20 cellular contexts compared by ENCODE assay signal in the genomic region with DNA sequence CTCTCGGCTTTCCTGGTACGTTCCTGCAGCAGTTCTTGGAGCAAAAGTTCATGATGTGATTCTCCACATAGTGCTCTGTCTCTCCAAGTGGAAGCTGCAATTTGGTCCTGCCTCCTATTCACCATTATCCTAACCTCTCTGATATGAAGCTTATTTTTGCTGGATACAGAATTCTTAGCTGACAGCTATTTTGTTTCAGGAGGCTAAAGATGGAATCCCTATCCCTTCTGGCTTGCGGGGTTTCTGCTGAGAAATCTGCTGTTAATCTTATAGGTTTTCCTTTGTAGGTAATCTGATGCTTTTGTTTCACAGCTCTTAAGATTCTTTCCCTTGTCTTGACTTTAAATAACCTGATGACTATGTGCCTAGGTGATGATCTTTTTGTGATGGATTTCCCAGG.
DNase-seq lines count a peak whose midpoint lies in the region; FAIRE-seq and TF ChIP-seq lines count a peak whose summit lies in the region.
"Had no signal": no experiment of that assay in that cellular context is flagged by ENCODE, and none has a peak within 500 bp of the region (broad histone marks: within the 10 kb centered on the region; RNA-seq: fewer than 3 reads in every experiment).

No MANE protein-coding gene starts in this region.

- POLR2A ChIA-PET in HEK293 (lab: Yijun Ruan, JAX): interaction anchor here (0.5 kb wide), 1 partner anchor 1210 kb away, joined by 3 read pairs; no protein-coding TSS in a partner anchor

- CTCF ChIA-PET in HEK293 (lab: Yijun Ruan, JAX): no interaction called here

- H3K4me3 ChIP-seq in BLaER1: no peak overlapping the region
- no peak overlapping the region for H3K4me3 ChIP-seq in HEK293 (ENCODE audit: low read depth, low read length)
- H3K4me3 ChIP-seq in bronchial epithelial cell (ENCODE audit: low read depth, low read length): no peak overlapping the region
- H3K4me3 ChIP-seq in esophagus muscularis mucosa: no peak overlapping the region
- no peak overlapping the region for H3K4me3 ChIP-seq in MG63

- H3K27me3 ChIP-seq in BLaER1: no peaks in the 10 kb centered on the region
- no peaks in the 10 kb centered on the region for H3K27me3 ChIP-seq in bronchial epithelial cell (ENCODE audit: control insufficient read depth, insufficient read depth, low read length)
- no peaks in the 10 kb centered on the region for H3K27me3 ChIP-seq in esophagus muscularis mucosa
- no peaks in the 10 kb centered on the region for H3K27me3 ChIP-seq in MG63
- H3K27me3 ChIP-seq: BLaER1 treated with 17β-estradiol and CSF1 and Interleukin-3, amounts not matched to agents 10 nM and 100 nM had no signal

- TF ChIP-seq EP300 in esophagus muscularis mucosa (IDR thresholded peaks at IDR 0.05): no peak

- H4K20me1 ChIP-seq in BLaER1: no peaks in the 10 kb centered on the region
- H4K20me1 ChIP-seq: BLaER1 treated with 17β-estradiol and CSF1 and Interleukin-3, amounts not matched to agents 10 nM and 100 nM had no signal

- peak overlapping the region; percentile 68; the same call in 1 of the 2 replicates for H3K4me2 ChIP-seq in BLaER1

- no peak for TF ChIP-seq CTCF in HEK293 (tag by site-specific recombination; IDR thresholded peaks at IDR 0.05)
- TF ChIP-seq CTCF in bronchial epithelial cell (IDR thresholded peaks at IDR 0.05; ENCODE audit: insufficient read depth, low read length, severe bottlenecking): no peak
- TF ChIP-seq CTCF in esophagus muscularis mucosa (IDR thresholded peaks at IDR 0.05): no peak

- 61% methylated on average over 3 of the region's 3 CpGs for WGBS in esophagus muscularis mucosa

- H3K9ac ChIP-seq in BLaER1: no peak overlapping the region

- no peak overlapping the region for H3K27ac ChIP-seq in BLaER1
- H3K27ac ChIP-seq in HEK293 (ENCODE audit: extremely low read depth, low read depth, low read length): no peak overlapping the region
- H3K27ac ChIP-seq in esophagus muscularis mucosa (replicated peaks in 1 of 4): no peak overlapping the region
- H3K27ac ChIP-seq: 22Rv1 had no signal

- peak; percentile 18 for FAIRE-seq in bronchial epithelial cell (lab: Jason Lieb, UNC)
- FAIRE-seq: A204.1, D721Med, GM12891, GM18507 had no signal

- H3K9me3 ChIP-seq in BLaER1 (peaks cover 72% of the 10 kb centered on the region), HEK293 (ENCODE audit: control insufficient read depth, insufficient read depth, low read depth, low read length) (no peaks in the 10 kb centered on the region), esophagus muscularis mucosa (peaks cover 0 to 24% (median 10%) of the 10 kb centered on the region in 4 donors), MG63 (no peaks in the 10 kb centered on the region)

- DNase-seq in bronchial epithelial cell (ENCODE audit: low read depth): no peak
- no peak for DNase-seq in esophagus muscularis mucosa (ENCODE audit: extremely low spot score)
- no peak for DNase-seq in DMS79 (lab: John Stamatoyannopoulos, UW)
- no peak for DNase-seq in MG63
- DNase-seq: CD4-positive, alpha-beta T cell; CD8-positive, alpha-beta memory T cell; DMS 273 treated with DMSO at 0.1 percent for 48 hours; DMS79 treated with DMSO at 0.1 percent for 48 hours; GF-D8; GOT3; H7; HFFc6 had no signal

- H3K36me3 ChIP-seq in BLaER1: peaks cover 27% of the 10 kb centered on the region
- H3K36me3 ChIP-seq in HEK293 (ENCODE audit: control insufficient read depth in 2 of 2, insufficient read depth in 1 of 2, low read length in 2 of 2): no peaks in the 10 kb centered on the region
- no peaks in the 10 kb centered on the region for H3K36me3 ChIP-seq in bronchial epithelial cell (ENCODE audit: control insufficient read depth, insufficient read depth, low read length)
- no peaks in the 10 kb centered on the region for H3K36me3 ChIP-seq in esophagus muscularis mucosa
- H3K36me3 ChIP-seq in MG63: no peaks in the 10 kb centered on the region

- no peak for TF ChIP-seq POLR2A in esophagus muscularis mucosa (IDR thresholded peaks at IDR 0.05; ENCODE audit: low read depth)

- intact Hi-C loops in esophagus muscularis mucosa (cut with DNase I): no loop called here

- peaks cover 14% of the 10 kb centered on the region for H3K4me1 ChIP-seq in BLaER1
- no peaks in the 10 kb centered on the region for H3K4me1 ChIP-seq in HEK293 (ENCODE audit: control insufficient read depth, insufficient read depth, low read length)
- H3K4me1 ChIP-seq in esophagus muscularis mucosa: no peaks in the 10 kb centered on the region

TF ChIP-seq in HEK293, 187 proteins besides CTCF, POLR2A, EP300 and RAD21:
- TF ChIP-seq ZBTB17 (tag by site-specific recombination; IDR thresholded peaks at IDR 0.05) (no peak), SETDB1 (IDR thresholded peaks at IDR 0.05; ENCODE audit: insufficient read length, low read length) (peak; percentile 86), REPIN1 (tag by site-specific recombination; IDR thresholded peaks at IDR 0.05; ENCODE audit: low read depth) (no peak), GLI4 (tag by site-specific recombination; IDR thresholded peaks at IDR 0.05) (no peak), TRIM28 (IDR thresholded peaks at IDR 0.05; ENCODE audit: borderline replicate concordance, low read length) (0 out of 2 replicates have a peak, but pooled peaks have one; percentile 52)
